In genomic region chr1:94922756-94923465, GRCh38 we compare ENCODE assay signal across 9 cellular contexts. TPM values are rescaled to one million over a fixed set of nuclear protein-coding genes. Genes with fewer than 3 reads are reported as not detected.
DNase-seq lines count a peak whose midpoint lies in the region; ATAC-seq and TF ChIP-seq lines count a peak whose summit lies in the region.
"Had no signal": no experiment of that assay in that cellular context is flagged by ENCODE, and none has a peak within 500 bp of the region (broad histone marks: within the 10 kb centered on the region; RNA-seq: fewer than 3 reads in every experiment).

No MANE protein-coding gene starts in this region.

- H3K9ac ChIP-seq in mesendoderm (ENCODE audit: low read length), result no peak overlapping the region

- TF ChIP-seq POLR2A in tibial nerve (IDR thresholded peaks at IDR 0.05), result peak in 1 of 2 donors; percentile 8
- TF ChIP-seq POLR2A in testis (IDR thresholded peaks at IDR 0.05), result no peak

- peaks cover 82% of the 10 kb centered on the region for H3K79me2 ChIP-seq in mesendoderm (ENCODE audit: control insufficient read depth, insufficient read depth, low read length)

- H3K4me1 ChIP-seq in mesendoderm (ENCODE audit: control insufficient read depth, low read depth, low read length) (peaks cover 9% of the 10 kb centered on the region), tibial nerve (peaks cover 0 to 71% (median 36%) of the 10 kb centered on the region in 4 donors), testis (no peaks in the 10 kb centered on the region)

- H3K18ac ChIP-seq in mesendoderm (ENCODE audit: low read length), result no peak overlapping the region

- peak overlapping the region; percentile 45 for H3K23ac ChIP-seq in mesendoderm (ENCODE audit: low read length)

- TF ChIP-seq EP300 in tibial nerve (IDR thresholded peaks at IDR 0.05), result peak in 1 of 2 donors; percentile 74

- no CpG with 5 or more reads among the region's 9 CpGs for WGBS in mesendoderm (ENCODE audit: extremely low coverage, insufficient coverage, low lambda C conversion rate)
- 31 to 34% methylated on average over 9 of the region's 9 CpGs for WGBS in tibial nerve, 2 donors
- WGBS in testis, 2 donors, result 69 to 73% methylated on average over 9 of the region's 9 CpGs

- no peak overlapping the region for H4K8ac ChIP-seq in mesendoderm (ENCODE audit: low read depth, low read length)

- H3K27ac ChIP-seq in mesendoderm (ENCODE audit: low read depth, low read length), result no peak overlapping the region
- peak overlapping the region; percentile 91 to 99 (median 98) for H3K27ac ChIP-seq in tibial nerve
- peak overlapping the region in 1 of 2 donors; percentile 48 for H3K27ac ChIP-seq in testis

- intact Hi-C loops in testis (cut with DNase I; ENCODE audit: low total_unique reads), result loop anchor here (10.0 kb wide), 1 partner anchor 112 kb away; no protein-coding TSS in a partner anchor

- no peak overlapping the region for H2BK15ac ChIP-seq in mesendoderm (replicated peaks; ENCODE audit: low read depth)

- no peak overlapping the region for H3K4me2 ChIP-seq in mesendoderm (ENCODE audit: low read length)

- H3K4me3 ChIP-seq in cardiac fibroblast (replicated peaks in 1 of 2; ENCODE audit: low read depth in 2 of 2, low read length in 2 of 2), result peak overlapping the region; percentile 8 to 26
- H3K4me3 ChIP-seq in mesendoderm (ENCODE audit: low read length), result no peak overlapping the region
- H3K4me3 ChIP-seq in tibial nerve, result peak overlapping the region; percentile 2 to 95 (median 42)
- no peak overlapping the region for H3K4me3 ChIP-seq in testis

- H4K5ac ChIP-seq in mesendoderm (ENCODE audit: low read length), result no peak overlapping the region

- no peak overlapping the region for H2BK120ac ChIP-seq in mesendoderm (ENCODE audit: low read depth, low read length)

- ATAC-seq in GM21576 (IDR thresholded peaks at IDR 0.05; ENCODE audit: unreplicated experiment), result no peak

- DNase-seq in NCI-H2029 (lab: John Stamatoyannopoulos, UW) (peak; percentile 57), cardiac fibroblast (ENCODE audit: low read depth in 2 of 2) (peak; percentile 69 to 84), mesendoderm (no peak), tibial nerve (ENCODE audit: low spot score in 2 of 2) (no peak), Kasumi-1 (lab: John Stamatoyannopoulos, UW) (no peak), testis (no peak)
- DNase-seq: cortex of kidney, midbrain had no signal

- H2AK5ac ChIP-seq in mesendoderm (ENCODE audit: low read length), result no peak overlapping the region

- H2BK5ac ChIP-seq in mesendoderm (ENCODE audit: low read length), result no peak overlapping the region

- TF ChIP-seq CTCF in cardiac fibroblast (IDR thresholded peaks at IDR 0.05; ENCODE audit: low read depth, low read length), result no peak
- TF ChIP-seq CTCF in tibial nerve (IDR thresholded peaks at IDR 0.05), result no peak
- TF ChIP-seq CTCF in testis (IDR thresholded peaks at IDR 0.05), result no peak

- no peak overlapping the region for H3K4ac ChIP-seq in mesendoderm (ENCODE audit: low read depth, low read length)

- H3K79me1 ChIP-seq in mesendoderm (ENCODE audit: low read length), result peaks cover 3% of the 10 kb centered on the region

- H3K9me3 ChIP-seq in tibial nerve (no peaks in the 10 kb centered on the region), testis (no peaks in the 10 kb centered on the region)

- H3K27me3 ChIP-seq in mesendoderm (ENCODE audit: insufficient read depth, low read length, poor library complexity) (no peaks in the 10 kb centered on the region), tibial nerve (no peaks in the 10 kb centered on the region), testis (no peaks in the 10 kb centered on the region)

- H3K36me3 ChIP-seq in mesendoderm (ENCODE audit: control insufficient read depth, insufficient read depth, low read length), result no peaks in the 10 kb centered on the region
- H3K36me3 ChIP-seq in tibial nerve, result no peaks in the 10 kb centered on the region
- H3K36me3 ChIP-seq in testis (ENCODE audit: low read depth, missing control alignments), result no peaks in the 10 kb centered on the region

- no peak overlapping the region for H3K56ac ChIP-seq in mesendoderm (ENCODE audit: low read length)

RNA-seq across cellular contexts. Expression of gene CNN3, which starts 4.0 kb away (rescaled TPM):
- 219 TPM for polyA plus RNA-seq in mesendoderm (2013, experiment 1 of 2)
- polyA plus RNA-seq in mesendoderm (2013, experiment 2 of 2), result 222 TPM
- total RNA-seq in tibial nerve (100 to 1,000 TPM; 307 to 344 (median 329) TPM), testis (10 to 100 TPM; 45.9 to 61.4 TPM)
- polyA plus RNA-seq in testis (ENCODE audit: insufficient read depth, low read depth, low replicate concordance), result 114 TPM

Comparison
In these comparisons a context has a peak if more than half of its experiments do, and no peak if none do; other contexts are left out.
1. DNase-seq: peak in NCI-H2029 (single experiment) and cardiac fibroblast (2 of 2); none in mesendoderm (single experiment), tibial nerve (0 of 2), Kasumi-1 (0 of 2) and testis (single experiment).
2. H3K4me3 ChIP-seq: peak in cardiac fibroblast (2 of 2) and tibial nerve (4 of 4); none in mesendoderm (single experiment) and testis (0 of 2).
3. RNA of gene CNN3, which starts 4.0 kb away (total RNA-seq): 307 to 344 TPM in tibial nerve; 45.9 to 61.4 TPM in testis; every median in the first group is over 4 times any median in the second.